Comparison of ENCODE assay signal across 19 cellular contexts in the genomic region with DNA sequence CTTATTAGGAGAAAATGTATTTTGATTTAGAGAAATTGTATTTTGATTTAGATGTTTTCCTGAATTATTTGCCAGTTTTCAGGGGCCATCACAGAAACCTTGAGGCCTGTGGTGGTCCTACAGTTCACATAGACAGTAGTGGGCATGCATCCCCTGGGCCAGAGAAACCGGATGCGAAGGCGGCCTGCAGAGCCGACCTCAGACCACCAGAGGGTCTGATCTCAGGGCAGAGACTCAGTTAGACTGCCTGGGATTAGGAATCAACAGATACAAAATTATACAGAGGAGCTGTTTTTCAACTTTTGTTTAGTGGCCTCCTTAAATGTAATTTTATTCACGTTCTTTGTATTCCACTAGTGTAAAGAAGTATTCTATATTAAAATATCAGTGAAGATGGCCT.
DNase-seq lines count a peak whose midpoint lies in the region; ATAC-seq and TF ChIP-seq lines count a peak whose summit lies in the region.
"Had no signal": no experiment of that assay in that cellular context is flagged by ENCODE, and none has a peak within 500 bp of the region (broad histone marks: within the 10 kb centered on the region; RNA-seq: fewer than 3 reads in every experiment).

No MANE protein-coding gene starts in this region.

- TF ChIP-seq EP300 in tibial nerve (IDR thresholded peaks at IDR 0.05): no peak

- H3K4me1 Mint-ChIP-seq in GM23338: peaks cover 8% of the 10 kb centered on the region
- H3K4me1 Mint-ChIP-seq in endodermal cell: peaks cover 34% of the 10 kb centered on the region
- peaks cover 23% of the 10 kb centered on the region for H3K4me1 Mint-ChIP-seq in progenitor cell of endocrine pancreas (ENCODE audit: low read depth)

- H3K4me2 ChIP-seq in GM23338 (no peak overlapping the region), OCI-LY1 (ENCODE audit: low read length) (no peak overlapping the region)
- H3K4me2 ChIP-seq: BLaER1 had no signal

- H3K9me3 Mint-ChIP-seq in GM23338 (no peaks in the 10 kb centered on the region), endodermal cell (no peaks in the 10 kb centered on the region), progenitor cell of endocrine pancreas (ENCODE audit: low read depth) (peaks cover 3% of the 10 kb centered on the region)

- DNase-seq in GM23338 (ENCODE audit: low spot score) (no peak), endodermal cell (peak; percentile 70), progenitor cell of endocrine pancreas (ENCODE audit: low spot score, unreplicated experiment) (no peak), activated gamma-delta T cell (lab: John Stamatoyannopoulos, UW) (no peak), NCI-H2081 (lab: John Stamatoyannopoulos, UW) (no peak), tibial nerve (ENCODE audit: low spot score in 2 of 2) (no peak)
- DNase-seq: CD4-positive, alpha-beta T cell; COR-L47; DMS79; IMR-90; NCI-H1417; NCI-H1694 treated with DMSO at 0.1 percent for 48 hours; NCI-H69; NK-92 treated with Interleukin-12 subunit alpha and Interleukin-12 subunit beta, amount 100 ng/mL, for 24 hours; Peyer's patch had no signal

- H3K9ac ChIP-seq in OCI-LY1 (ENCODE audit: low read length): no peak overlapping the region
- H3K9ac ChIP-seq in endodermal cell (ENCODE audit: extremely low read depth, low read length, poor library complexity, severe bottlenecking): no peak overlapping the region
- H3K9ac ChIP-seq: BLaER1 had no signal

- H3K9me2 ChIP-seq in GM23338 (ENCODE audit: insufficient read depth) (no peaks in the 10 kb centered on the region), OCI-LY1 (ENCODE audit: low read depth, low read length) (no peaks in the 10 kb centered on the region)

- TF ChIP-seq POLR2A in tibial nerve (IDR thresholded peaks at IDR 0.05): no peak

- TF ChIP-seq CTCF in GM23338 (conservative IDR thresholded peaks at IDR 0.05; ENCODE audit: low read depth in 2 of 2): no peak
- peak; percentile 23; the same call in 1 of the 2 replicates for TF ChIP-seq CTCF in OCI-LY1 (IDR thresholded peaks at IDR 0.05; ENCODE audit: low read length)
- TF ChIP-seq CTCF in endodermal cell (conservative IDR thresholded peaks at IDR 0.05): peak; percentile 81
- TF ChIP-seq CTCF in progenitor cell of endocrine pancreas (IDR thresholded peaks at IDR 0.05; ENCODE audit: unreplicated experiment): peak; percentile 45
- no peak for TF ChIP-seq CTCF in tibial nerve (IDR thresholded peaks at IDR 0.05)

- no peak overlapping the region for H3K27ac Mint-ChIP-seq in GM23338
- no peak overlapping the region for H3K27ac Mint-ChIP-seq in endodermal cell
- no peak overlapping the region for H3K27ac Mint-ChIP-seq in progenitor cell of endocrine pancreas
- H3K27ac Mint-ChIP-seq: CD4-positive, alpha-beta T cell had no signal

- H3K9me3 ChIP-seq in OCI-LY1 (ENCODE audit: low read length) (no peaks in the 10 kb centered on the region), endodermal cell (ENCODE audit: control insufficient read depth, low read length) (no peaks in the 10 kb centered on the region), tibial nerve (peaks cover 0 to under 1% (median 0%) of the 10 kb centered on the region in 4 donors)
- H3K9me3 ChIP-seq: BLaER1, Peyer's patch, SJSA1 had no signal

- H3K36me3 Mint-ChIP-seq in GM23338 (ENCODE audit: low read depth) (no peaks in the 10 kb centered on the region), endodermal cell (ENCODE audit: low read depth) (no peaks in the 10 kb centered on the region), progenitor cell of endocrine pancreas (ENCODE audit: insufficient read depth) (no peaks in the 10 kb centered on the region)

- no peaks in the 10 kb centered on the region for H3K4me1 ChIP-seq in GM23338 (ENCODE audit: insufficient read depth)
- H3K4me1 ChIP-seq in OCI-LY1 (ENCODE audit: insufficient read depth, low read length, severe bottlenecking): no peaks in the 10 kb centered on the region
- peaks cover 21% of the 10 kb centered on the region for H3K4me1 ChIP-seq in endodermal cell (ENCODE audit: control insufficient read depth, insufficient read depth, low read length)
- H3K4me1 ChIP-seq in tibial nerve: no peaks in the 10 kb centered on the region
- H3K4me1 ChIP-seq: BLaER1, SJSA1 had no signal

- H4K20me1 ChIP-seq in GM23338 (replicated peaks; ENCODE audit: insufficient read depth) (no peaks in the 10 kb centered on the region), OCI-LY1 (ENCODE audit: insufficient read depth, low read length) (no peaks in the 10 kb centered on the region)
- H4K20me1 ChIP-seq: BLaER1 had no signal

- WGBS in endodermal cell (ENCODE audit: insufficient coverage in 1 of 2, insufficient read length in 1 of 2), 2 experiments: 87 to 93% methylated on average over 5 of the region's 5 CpGs
- WGBS in tibial nerve, 2 donors: 58 to 67% methylated on average over 5 of the region's 5 CpGs

- H3K4me3 ChIP-seq in GM23338 (no peak overlapping the region), OCI-LY1 (ENCODE audit: low read depth, low read length, poor library complexity, severe bottlenecking) (no peak overlapping the region), endodermal cell (ENCODE audit: low read length) (no peak overlapping the region), tibial nerve (no peak overlapping the region)
- H3K4me3 ChIP-seq: BLaER1, Peyer's patch, SJSA1 had no signal

- H3K27ac ChIP-seq in GM23338 (ENCODE audit: low read depth) (no peak overlapping the region), OCI-LY1 (ENCODE audit: low read depth, low read length, poor library complexity, severe bottlenecking) (no peak overlapping the region), endodermal cell (ENCODE audit: low read depth, low read length) (no peak overlapping the region), tibial nerve (no peak overlapping the region)
- H3K27ac ChIP-seq: BLaER1, SJSA1 had no signal

- peak; percentile 84 for ATAC-seq in GM23338
- ATAC-seq: HCT116 had no signal

- no peak overlapping the region for H3K4me3 Mint-ChIP-seq in GM23338
- no peak overlapping the region for H3K4me3 Mint-ChIP-seq in endodermal cell
- H3K4me3 Mint-ChIP-seq in progenitor cell of endocrine pancreas (ENCODE audit: low read depth): no peak overlapping the region
- H3K4me3 Mint-ChIP-seq: CD4-positive, alpha-beta T cell had no signal

- H3K27me3 Mint-ChIP-seq in GM23338 (ENCODE audit: insufficient read depth, low read depth, poor library complexity) (peaks cover 10% of the 10 kb centered on the region), endodermal cell (ENCODE audit: insufficient read depth) (peaks cover 2% of the 10 kb centered on the region), progenitor cell of endocrine pancreas (peaks cover 15% of the 10 kb centered on the region)

- no peaks in the 10 kb centered on the region for H3K27me3 ChIP-seq in GM23338 (ENCODE audit: insufficient read depth)
- no peaks in the 10 kb centered on the region for H3K27me3 ChIP-seq in OCI-LY1 (ENCODE audit: insufficient read depth, low read length)
- no peaks in the 10 kb centered on the region for H3K27me3 ChIP-seq in endodermal cell (ENCODE audit: control insufficient read depth, insufficient read depth, low read length, poor library complexity, severe bottlenecking)
- H3K27me3 ChIP-seq in tibial nerve: no peaks in the 10 kb centered on the region
- H3K27me3 ChIP-seq: BLaER1, Peyer's patch, SJSA1 had no signal

- H3K79me2 ChIP-seq in GM23338 (replicated peaks; ENCODE audit: insufficient read depth) (no peaks in the 10 kb centered on the region), OCI-LY1 (ENCODE audit: insufficient read depth, low read length) (no peaks in the 10 kb centered on the region)

- H3K36me3 ChIP-seq in GM23338 (ENCODE audit: insufficient read depth) (peaks cover 11% of the 10 kb centered on the region), OCI-LY1 (ENCODE audit: insufficient read depth, low read length) (no peaks in the 10 kb centered on the region), endodermal cell (ENCODE audit: control insufficient read depth, insufficient read depth, low read length) (no peaks in the 10 kb centered on the region), tibial nerve (no peaks in the 10 kb centered on the region)
- H3K36me3 ChIP-seq: BLaER1, Peyer's patch, SJSA1 had no signal

- H2AFZ ChIP-seq in GM23338 (no peak overlapping the region), OCI-LY1 (ENCODE audit: low read length) (no peak overlapping the region)

- H3F3A ChIP-seq in GM23338 (replicated peaks; ENCODE audit: low read depth) (no peaks in the 10 kb centered on the region), OCI-LY1 (ENCODE audit: insufficient read depth, low read length) (no peaks in the 10 kb centered on the region)

Comparison
In these comparisons a context has a peak if more than half of its experiments do, and no peak if none do; other contexts are left out.
1. CTCF ChIP-seq: peak in OCI-LY1 (single experiment), endodermal cell (single experiment) and progenitor cell of endocrine pancreas (single experiment); none in GM23338 (0 of 2) and tibial nerve (0 of 5).